ENCODE assay signal across 16 cellular contexts in genomic region chr3:111301238-111301798, GRCh38.
DNase-seq lines count a peak whose midpoint lies in the region; ATAC-seq and TF ChIP-seq lines count a peak whose summit lies in the region.
"Had no signal": no experiment of that assay in that cellular context is flagged by ENCODE, and none has a peak within 500 bp of the region (broad histone marks: within the 10 kb centered on the region; RNA-seq: fewer than 3 reads in every experiment).

No MANE protein-coding gene starts in this region.

- H3K79me1 ChIP-seq in IMR-90 (ENCODE audit: low read depth in 1 of 2, low read length in 2 of 2): no peaks in the 10 kb centered on the region

- POLR2A ChIA-PET in activated naive CD8-positive, alpha-beta T cell treated with anti-CD3 and anti-CD28 coated beads, Interleukin-2, amount 10 ng/mL, durations not matched to agents 7 days and 5 days (lab: Charles Lee): interaction anchor here (1.0 kb wide), 1 partner anchor 12 kb away, joined by 3 read pairs; no protein-coding TSS in a partner anchor
- POLR2A ChIA-PET in IMR-90 (lab: Charles Lee; ENCODE audit: unreplicated experiment): no interaction called here

- no peak overlapping the region for H3K4ac ChIP-seq in IMR-90 (ENCODE audit: low read depth, low read length)

- ATAC-seq in activated naive CD8-positive, alpha-beta T cell treated with anti-CD3 and anti-CD28 coated beads, Interleukin-2, amount 10 ng/mL, durations not matched to agents 7 days and 5 days (ENCODE audit: low read depth): peak; percentile 60
- ATAC-seq in activated naive CD8-positive, alpha-beta T cell treated with anti-CD3 and anti-CD28 coated beads, Interleukin-2, amount 50 U/mL, for 24 hours: no peak
- ATAC-seq in IMR-90 (ENCODE audit: low read depth) (no peak), T-helper 17 cell (no peak), psoas muscle (no peak)

- H3K4me2 ChIP-seq in IMR-90 (ENCODE audit: low read depth, low read length): no peak overlapping the region; the same call in 1 of the 2 replicates

- peaks cover 1% of the 10 kb centered on the region for H3K27me3 Mint-ChIP-seq in activated naive CD8-positive, alpha-beta T cell treated with anti-CD3 and anti-CD28 coated beads, Interleukin-2, amount 10 ng/mL, durations not matched to agents 7 days and 5 days
- no peaks in the 10 kb centered on the region for H3K27me3 Mint-ChIP-seq in activated naive CD8-positive, alpha-beta T cell treated with anti-CD3 and anti-CD28 coated beads, Interleukin-2, amount 50 U/mL, for 24 hours
- no peaks in the 10 kb centered on the region for H3K27me3 Mint-ChIP-seq in T-helper 17 cell

- no peak overlapping the region for H4K91ac ChIP-seq in IMR-90 (ENCODE audit: insufficient read depth, low read depth, low read length)

- dilution Hi-C loops in IMR-90 (cut with HindIII; ENCODE audit: low sequenced_read_pairs, unreplicated experiment): no loop called here

- H3K4me3 ChIP-seq in IMR-90 (ENCODE audit: insufficient read depth, low read depth, low read length) (no peak overlapping the region), psoas muscle (no peak overlapping the region)
- H3K4me3 ChIP-seq: HAP-1 had no signal

- H3K36me3 ChIP-seq in IMR-90 (ENCODE audit: control insufficient read depth, insufficient read depth, low read length) (no peaks in the 10 kb centered on the region), psoas muscle (ENCODE audit: insufficient read depth in 1 of 2, low read depth in 1 of 2) (no peaks in the 10 kb centered on the region)
- H3K36me3 ChIP-seq: HAP-1 had no signal

- no peak overlapping the region for H4K5ac ChIP-seq in IMR-90 (ENCODE audit: low read depth, low read length)

- no peak overlapping the region for H2AFZ ChIP-seq in IMR-90 (replicated peaks; ENCODE audit: low read length, poor library complexity)

- H3K56ac ChIP-seq in IMR-90 (ENCODE audit: extremely low read depth, insufficient read depth, low read length): no peak overlapping the region

- in situ Hi-C loops in IMR-90 (cut with MboI; ENCODE audit: low sequenced_read_pairs): no loop called here

- no peak for TF ChIP-seq POLR2A in IMR-90 (IDR thresholded peaks at IDR 0.05; ENCODE audit: low read depth, low read length)

- H2BK15ac ChIP-seq in IMR-90 (ENCODE audit: low read depth, low read length): no peak overlapping the region

- H3K27me3 ChIP-seq in IMR-90 (ENCODE audit: control insufficient read depth, insufficient read depth, low read length): no peaks in the 10 kb centered on the region
- no peaks in the 10 kb centered on the region for H3K27me3 ChIP-seq in psoas muscle (ENCODE audit: insufficient read depth in 3 of 3, low read length in 2 of 3)

- H3K27ac Mint-ChIP-seq in activated naive CD8-positive, alpha-beta T cell treated with anti-CD3 and anti-CD28 coated beads, Interleukin-2, amount 10 ng/mL, durations not matched to agents 7 days and 5 days: peak overlapping the region; percentile 71
- no peak overlapping the region for H3K27ac Mint-ChIP-seq in activated naive CD8-positive, alpha-beta T cell treated with anti-CD3 and anti-CD28 coated beads, Interleukin-2, amount 50 U/mL, for 24 hours
- peak overlapping the region; percentile 6 for H3K27ac Mint-ChIP-seq in T-helper 17 cell
- H3K27ac Mint-ChIP-seq: CD14-positive monocyte, IgD-negative memory B cell had no signal

- no peak overlapping the region for H2AK5ac ChIP-seq in IMR-90 (ENCODE audit: low read depth, low read length)

- no peaks in the 10 kb centered on the region for H3K9me3 Mint-ChIP-seq in activated naive CD8-positive, alpha-beta T cell treated with anti-CD3 and anti-CD28 coated beads, Interleukin-2, amount 10 ng/mL, durations not matched to agents 7 days and 5 days
- H3K9me3 Mint-ChIP-seq in activated naive CD8-positive, alpha-beta T cell treated with anti-CD3 and anti-CD28 coated beads, Interleukin-2, amount 50 U/mL, for 24 hours: no peaks in the 10 kb centered on the region

- no peak overlapping the region for H3K23ac ChIP-seq in IMR-90 (ENCODE audit: low read depth, low read length)

- H3K18ac ChIP-seq in IMR-90 (ENCODE audit: low read depth, low read length): no peak overlapping the region

- H3K4me1 Mint-ChIP-seq in activated naive CD8-positive, alpha-beta T cell treated with anti-CD3 and anti-CD28 coated beads, Interleukin-2, amount 10 ng/mL, durations not matched to agents 7 days and 5 days: peaks cover 52% of the 10 kb centered on the region
- peaks cover 10% of the 10 kb centered on the region for H3K4me1 Mint-ChIP-seq in activated naive CD8-positive, alpha-beta T cell treated with anti-CD3 and anti-CD28 coated beads, Interleukin-2, amount 50 U/mL, for 24 hours
- peaks cover 16% of the 10 kb centered on the region for H3K4me1 Mint-ChIP-seq in T-helper 17 cell
- H3K4me1 Mint-ChIP-seq: CD14-positive monocyte, IgD-negative memory B cell had no signal

- H2BK120ac ChIP-seq in IMR-90 (ENCODE audit: low read depth, low read length): no peak overlapping the region

- H4K8ac ChIP-seq in IMR-90 (ENCODE audit: low read depth in 2 of 2, low read length in 2 of 2): peak overlapping the region in 1 of 2 experiments; percentile 38; a peak in 1 of 4 replicates

- H2BK5ac ChIP-seq in IMR-90 (ENCODE audit: low read depth, low read length, poor library complexity, severe bottlenecking): no peak overlapping the region

- TF ChIP-seq CTCF in IMR-90 (conservative IDR thresholded peaks at IDR 0.05; ENCODE audit: low read depth, low read length): no peak
- TF ChIP-seq CTCF in psoas muscle (IDR thresholded peaks at IDR 0.05): no peak

- no peaks in the 10 kb centered on the region for H3K9me1 ChIP-seq in IMR-90 (ENCODE audit: insufficient read depth, low read length)

- H2BK20ac ChIP-seq in IMR-90 (ENCODE audit: low read depth, low read length): no peak overlapping the region

- BruUV-seq in IMR-90 (replicated peaks; lab: Mats Ljungman, UMichigan): no TSS peak

- H3K4me1 ChIP-seq in IMR-90 (ENCODE audit: control insufficient read depth, insufficient read depth, low read length) (peaks cover 7% of the 10 kb centered on the region), psoas muscle (no peaks in the 10 kb centered on the region)
- H3K4me1 ChIP-seq: HAP-1 had no signal

- TF ChIP-seq RAD21 in IMR-90 (IDR thresholded peaks at IDR 0.05; ENCODE audit: low read length): no peak

- H2AK9ac ChIP-seq in IMR-90 (replicated peaks; ENCODE audit: low read depth, low read length, poor library complexity): no peak overlapping the region

- CTCF ChIA-PET in IMR-90 (lab: Yijun Ruan, JAX): no interaction called here

- H3K9me3 ChIP-seq in IMR-90 (ENCODE audit: control insufficient read depth, insufficient read depth, low read length) (no peaks in the 10 kb centered on the region), T-helper 17 cell (ENCODE audit: control insufficient read depth, low read length, poor library complexity, severe bottlenecking) (no peaks in the 10 kb centered on the region), psoas muscle (no peaks in the 10 kb centered on the region)
- H3K9me3 ChIP-seq: HAP-1 had no signal

- H3K27ac ChIP-seq in IMR-90 (ENCODE audit: insufficient read depth, low read length): no peak overlapping the region
- H3K27ac ChIP-seq in psoas muscle: no peak overlapping the region

- DNase-seq in activated naive CD8-positive, alpha-beta T cell treated with anti-CD3 and anti-CD28 coated beads, Interleukin-2, amount 10 ng/mL, durations not matched to agents 7 days and 5 days: no peak
- no peak for DNase-seq in activated naive CD8-positive, alpha-beta T cell treated with anti-CD3 and anti-CD28 coated beads, Interleukin-2, amount 50 U/mL, for 24 hours
- DNase-seq in IMR-90: peak; percentile 10
- DNase-seq in T-helper 17 cell: no peak
- DNase-seq in stimulated activated naive CD4-positive, alpha-beta T cell treated with Interleukin-2 at 50 U/mL for 16 hours (lab: John Stamatoyannopoulos, UW): no peak
- no peak for DNase-seq in stimulated activated CD4-positive, alpha-beta T cell treated with anti-CD3 and anti-CD28 coated beads, Interleukin-2, amount 100 ng/mL, for 48 hours
- DNase-seq in psoas muscle: no peak
- DNase-seq: COR-L47, MV-4-11, NCI-H1417, NCI-H187 treated with DMSO at 0.1 percent for 48 hours, NCI-H526 treated with DMSO at 0.1 percent for 48 hours, SHP77 treated with DMSO at 0.1 percent for 48 hours had no signal

- intact Hi-C loops in IMR-90 (cut with micrococcal nuclease) (no loop called here), psoas muscle (cut with DNase I) (no loop called here)

- H4K20me1 ChIP-seq in IMR-90 (ENCODE audit: insufficient read depth, low read length): no peaks in the 10 kb centered on the region

- no peak overlapping the region for H3K9ac ChIP-seq in IMR-90 (ENCODE audit: low read depth, low read length)

- peak overlapping the region; percentile 54 for H3K4me3 Mint-ChIP-seq in activated naive CD8-positive, alpha-beta T cell treated with anti-CD3 and anti-CD28 coated beads, Interleukin-2, amount 10 ng/mL, durations not matched to agents 7 days and 5 days
- H3K4me3 Mint-ChIP-seq in activated naive CD8-positive, alpha-beta T cell treated with anti-CD3 and anti-CD28 coated beads, Interleukin-2, amount 50 U/mL, for 24 hours: no peak overlapping the region
- peak overlapping the region; percentile 8 for H3K4me3 Mint-ChIP-seq in T-helper 17 cell
- H3K4me3 Mint-ChIP-seq: CD14-positive monocyte, IgD-negative memory B cell had no signal

- peaks cover 9% of the 10 kb centered on the region for H3K36me3 Mint-ChIP-seq in activated naive CD8-positive, alpha-beta T cell treated with anti-CD3 and anti-CD28 coated beads, Interleukin-2, amount 10 ng/mL, durations not matched to agents 7 days and 5 days
- H3K36me3 Mint-ChIP-seq in activated naive CD8-positive, alpha-beta T cell treated with anti-CD3 and anti-CD28 coated beads, Interleukin-2, amount 50 U/mL, for 24 hours (ENCODE audit: low read depth): no peaks in the 10 kb centered on the region
- peaks cover 10% of the 10 kb centered on the region for H3K36me3 Mint-ChIP-seq in T-helper 17 cell (ENCODE audit: low read depth)
- H3K36me3 Mint-ChIP-seq: CD14-positive monocyte, IgD-negative memory B cell had no signal

- H3K14ac ChIP-seq in IMR-90 (replicated peaks; ENCODE audit: low read depth, low read length): no peak overlapping the region; the same call in 1 of the 2 replicates

TF ChIP-seq in IMR-90, 13 proteins besides CTCF, POLR2A, EP300 and RAD21 (continues in another document):
- TF ChIP-seq RFX5 (IDR thresholded peaks at IDR 0.05; ENCODE audit: low read depth, low read length) (no peak), RCOR1 (IDR thresholded peaks at IDR 0.05; ENCODE audit: insufficient replicate concordance, low read length) (no peak), CHD1 (IDR thresholded peaks at IDR 0.05; ENCODE audit: low read depth, low read length) (no peak), NFE2L2 (IDR thresholded peaks at IDR 0.05; ENCODE audit: low read depth, low read length) (no peak), CEBPB (IDR thresholded peaks at IDR 0.05; ENCODE audit: low read depth, low read length) (no peak)
